Comparison of ENCODE assay signal across 10 cellular contexts in the genomic region with DNA sequence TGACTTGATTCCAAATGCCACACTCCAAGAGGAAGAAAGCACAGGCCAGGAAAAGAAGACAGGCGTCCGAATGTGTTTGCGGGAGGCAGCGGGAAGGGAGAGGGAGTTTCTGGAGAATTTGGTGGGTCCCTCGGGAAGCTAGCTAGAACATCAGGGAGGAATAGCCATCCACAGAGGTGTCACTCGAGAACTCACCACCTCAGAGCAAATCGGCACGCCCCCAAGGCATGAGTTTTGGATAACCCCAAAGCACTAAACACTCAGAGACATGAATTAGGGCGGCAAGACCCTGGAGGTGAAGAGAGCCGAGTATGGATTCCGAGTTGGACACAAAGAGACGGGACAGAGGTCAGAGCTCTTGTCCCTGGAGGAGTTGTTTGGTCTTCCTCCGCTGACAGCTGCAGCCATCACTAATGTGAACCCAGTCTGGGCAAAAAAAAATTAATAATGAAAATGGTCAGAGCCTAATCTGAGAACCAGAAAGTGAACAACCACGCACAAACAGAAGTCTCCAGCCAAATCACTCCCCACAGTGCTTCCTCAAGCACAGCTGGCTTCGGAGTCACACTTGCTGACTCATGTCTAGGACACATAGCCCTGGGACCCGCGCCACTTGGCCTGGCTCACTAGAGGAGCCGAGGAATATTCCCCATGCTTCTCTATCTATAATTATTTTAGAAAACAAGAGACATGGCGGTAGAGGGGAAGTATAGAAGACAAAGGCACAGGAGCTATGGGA.
DNase-seq lines count a peak whose midpoint lies in the region; ATAC-seq and TF ChIP-seq lines count a peak whose summit lies in the region.
"Had no signal": no experiment of that assay in that cellular context is flagged by ENCODE, and none has a peak within 500 bp of the region (broad histone marks: within the 10 kb centered on the region; RNA-seq: fewer than 3 reads in every experiment).

No MANE protein-coding gene starts in this region.

- ATAC-seq in activated T-cell treated with anti-CD3 and anti-CD28 coated beads, Interleukin-2, amount 50 U/mL, for 4 hours = no peak
- ATAC-seq in HG03280 (IDR thresholded peaks at IDR 0.05; ENCODE audit: unreplicated experiment) = no peak
- ATAC-seq in HG02610 (IDR thresholded peaks at IDR 0.05; ENCODE audit: unreplicated experiment) = no peak

- H3K36me3 Mint-ChIP-seq in HFFc6 (ENCODE audit: low read depth) = peaks cover 13% of the 10 kb centered on the region
- H3K36me3 Mint-ChIP-seq in activated T-cell treated with anti-CD3 and anti-CD28 coated beads, Interleukin-2, amount 50 U/mL, for 4 hours (ENCODE audit: insufficient read depth) = no peaks in the 10 kb centered on the region

- H3K9me3 Mint-ChIP-seq in HFFc6 = no peaks in the 10 kb centered on the region
- no peaks in the 10 kb centered on the region for H3K9me3 Mint-ChIP-seq in activated T-cell treated with anti-CD3 and anti-CD28 coated beads, Interleukin-2, amount 50 U/mL, for 4 hours

- in situ Hi-C loops in brain microvascular endothelial cell (cut with HindIII; ENCODE audit: low pct_ligation_motif_present, low sequenced_read_pairs) = no loop called here

- no peaks in the 10 kb centered on the region for H3K27me3 ChIP-seq in brain microvascular endothelial cell (replicated peaks)
- no peaks in the 10 kb centered on the region for H3K27me3 ChIP-seq in layer of hippocampus (ENCODE audit: control insufficient read depth, insufficient read depth, low read length)
- no peaks in the 10 kb centered on the region for H3K27me3 ChIP-seq in spleen (replicated peaks in 1 of 7)

- peaks cover 55% of the 10 kb centered on the region for H3K4me1 Mint-ChIP-seq in HFFc6 (ENCODE audit: low read depth)
- H3K4me1 Mint-ChIP-seq in activated T-cell treated with anti-CD3 and anti-CD28 coated beads, Interleukin-2, amount 50 U/mL, for 4 hours (ENCODE audit: low read depth) = no peaks in the 10 kb centered on the region

- DNase-seq in HFFc6 (peak; percentile 71), brain microvascular endothelial cell (peak; percentile 91), spleen (peak; percentile 73), NCI-H748 treated with DMSO at 0.1 percent for 48 hours (lab: John Stamatoyannopoulos, UW) (no peak)
- no peak for DNase-seq in activated T-cell treated with anti-CD3 and anti-CD28 coated beads, Interleukin-2, amount 50 U/mL, for 4 hours
- DNase-seq: activated CD4-positive, alpha-beta T cell treated with anti-CD3 and anti-CD28 coated beads for 48 hours; KG1 had no signal

- no peak for TF ChIP-seq POLR2A in spleen (IDR thresholded peaks at IDR 0.05)

- H3K27me3 Mint-ChIP-seq in HFFc6 (ENCODE audit: insufficient read depth) = peaks cover 1% of the 10 kb centered on the region
- no peaks in the 10 kb centered on the region for H3K27me3 Mint-ChIP-seq in activated T-cell treated with anti-CD3 and anti-CD28 coated beads, Interleukin-2, amount 50 U/mL, for 4 hours (ENCODE audit: low read depth)

- 60 to 69% (median 65%) methylated on average over 19 of the region's 19 CpGs for WGBS in spleen, 5 donors

- H3K4me3 Mint-ChIP-seq in HFFc6 = peak overlapping the region; percentile 79
- no peak overlapping the region for H3K4me3 Mint-ChIP-seq in activated T-cell treated with anti-CD3 and anti-CD28 coated beads, Interleukin-2, amount 50 U/mL, for 4 hours

- no peak for TF ChIP-seq CTCF in HFFc6 (IDR thresholded peaks at IDR 0.05)
- no peak for TF ChIP-seq CTCF in brain microvascular endothelial cell (IDR thresholded peaks at IDR 0.05; ENCODE audit: low read depth, low read length, missing control alignments)
- TF ChIP-seq CTCF in spleen (IDR thresholded peaks at IDR 0.05 in 8 of 11, conservative IDR thresholded peaks at IDR 0.05 in 3 of 11) = no peak

- intact Hi-C loops in spleen (cut with DNase I; ENCODE audit: low total_unique reads) = no loop called here

- H3K9me3 ChIP-seq in spleen = no peaks in the 10 kb centered on the region

- peak overlapping the region; percentile 90 for H3K27ac Mint-ChIP-seq in HFFc6

- H3K36me3 ChIP-seq in brain microvascular endothelial cell (replicated peaks) (no peaks in the 10 kb centered on the region), spleen (no peaks in the 10 kb centered on the region)

- peak overlapping the region; percentile 90 for H3K27ac ChIP-seq in brain microvascular endothelial cell
- peak overlapping the region; percentile 21 for H3K27ac ChIP-seq in layer of hippocampus (ENCODE audit: low read depth, low read length)
- peak overlapping the region in 6 of 8 donors; percentile 41 to 71 (median 60) for H3K27ac ChIP-seq in spleen

- H3K4me3 ChIP-seq in brain microvascular endothelial cell (ENCODE audit: low read depth, low read length) = no peak overlapping the region
- no peak overlapping the region for H3K4me3 ChIP-seq in spleen

- H3K4me1 ChIP-seq in spleen = peaks cover 0 to 38% (median 10%) of the 10 kb centered on the region in 6 donors

Comparison
In these comparisons a context has a peak if more than half of its experiments do, and no peak if none do; other contexts are left out.
1. DNase-seq: peak in HFFc6 (single experiment), brain microvascular endothelial cell (single experiment) and spleen (single experiment); none in activated T-cell treated with anti-CD3 and anti-CD28 coated beads, Interleukin-2, amount 50 U/mL, for 4 hours (single experiment) and NCI-H748 treated with DMSO at 0.1 percent for 48 hours (single experiment).
2. H3K27ac ChIP-seq: peak in every context shown above with its lines; median percentile 90 in brain microvascular endothelial cell; 60 in spleen; 21 in layer of hippocampus.